ENCODE assay signal across 16 cellular contexts in genomic region chr9:93460689-93461413, GRCh38. TPM values are rescaled to one million over a fixed set of nuclear protein-coding genes. Genes with fewer than 3 reads are reported as not detected.
A peak's percentile ranks its signal among the peaks of the same experiment; 100 is the strongest.
DNase-seq lines count a peak whose midpoint lies in the region; ATAC-seq and TF ChIP-seq lines count a peak whose summit lies in the region.
"Had no signal": no experiment of that assay in that cellular context is flagged by ENCODE, and none has a peak within 500 bp of the region (broad histone marks: within the 10 kb centered on the region; RNA-seq: fewer than 3 reads in every experiment).

No MANE protein-coding gene starts in this region.

- peaks cover 18% of the 10 kb centered on the region for H4K20me1 ChIP-seq in GM23338 (replicated peaks; ENCODE audit: insufficient read depth)

- peaks cover 25% of the 10 kb centered on the region for H3K36me3 Mint-ChIP-seq in T-helper 1 cell treated with Interleukin-12 subunit alpha and Interleukin-12 subunit beta and Interleukin-4 antibody, amounts not matched to agents 30 μg/mL and 1 μg/mL, for 36 hours (ENCODE audit: low read depth)
- H3K36me3 Mint-ChIP-seq in GM23338 (ENCODE audit: low read depth), result peaks cover 5% of the 10 kb centered on the region; the same call in 1 of the 3 replicates
- peaks cover 52% of the 10 kb centered on the region for H3K36me3 Mint-ChIP-seq in activated CD8-positive, alpha-beta T cell treated with anti-CD3 and anti-CD28 coated beads for 36 hours (ENCODE audit: low read depth)

- H3K9me2 ChIP-seq in GM23338 (ENCODE audit: insufficient read depth), result no peaks in the 10 kb centered on the region

- DNase-seq in T-helper 1 cell, result no peak
- DNase-seq in GM23338 (ENCODE audit: low spot score), result no peak
- DNase-seq in activated CD8-positive, alpha-beta T cell treated with anti-CD3 and anti-CD28 coated beads for 36 hours, result no peak
- no peak for DNase-seq in NCI-H2171 treated with DMSO at 0.1 percent for 48 hours (lab: John Stamatoyannopoulos, UW)
- no peak for DNase-seq in substantia nigra (lab: John Stamatoyannopoulos, UW)
- DNase-seq in uterus, result no peak
- DNase-seq: 8988T, anterior cingulate cortex, glutamatergic neuron, H7, IMR-90, NCI-H2227 treated with DMSO at 0.1 percent for 48 hours, ovary, small intestine had no signal

- H3K36me3 ChIP-seq in GM23338 (ENCODE audit: insufficient read depth) (no peaks in the 10 kb centered on the region), mucosa of rectum (ENCODE audit: control insufficient read depth in 2 of 2, insufficient read depth in 2 of 2, low read length in 2 of 2) (peaks cover 0 to 3% of the 10 kb centered on the region in 2 donors), uterus (no peaks in the 10 kb centered on the region)
- H3K36me3 ChIP-seq: ovary had no signal

- peak overlapping the region; percentile 39 for H3K4me2 ChIP-seq in GM23338

- no peak for ATAC-seq in GM23338
- no peak for ATAC-seq in activated CD8-positive, alpha-beta T cell treated with anti-CD3 and anti-CD28 coated beads for 36 hours

- POLR2A ChIA-PET in activated CD8-positive, alpha-beta T cell treated with anti-CD3 and anti-CD28 coated beads for 36 hours (lab: Charles Lee), result interaction anchor here (1.8 kb wide), 1 partner anchor 10 kb away, joined by 7 read pairs; the partner anchor contains the start of gene FAM120A

- H3K4me3 Mint-ChIP-seq in T-helper 1 cell treated with Interleukin-12 subunit alpha and Interleukin-12 subunit beta and Interleukin-4 antibody, amounts not matched to agents 30 μg/mL and 1 μg/mL, for 36 hours, result no peak overlapping the region
- no peak overlapping the region for H3K4me3 Mint-ChIP-seq in GM23338
- no peak overlapping the region for H3K4me3 Mint-ChIP-seq in activated CD8-positive, alpha-beta T cell treated with anti-CD3 and anti-CD28 coated beads for 36 hours

- no peaks in the 10 kb centered on the region for H3F3A ChIP-seq in GM23338 (replicated peaks; ENCODE audit: low read depth)

- H3K27me3 Mint-ChIP-seq in T-helper 1 cell treated with Interleukin-12 subunit alpha and Interleukin-12 subunit beta and Interleukin-4 antibody, amounts not matched to agents 30 μg/mL and 1 μg/mL, for 36 hours (ENCODE audit: low read depth), result no peaks in the 10 kb centered on the region
- peaks cover 2% of the 10 kb centered on the region for H3K27me3 Mint-ChIP-seq in GM23338 (ENCODE audit: insufficient read depth, low read depth, poor library complexity)
- H3K27me3 Mint-ChIP-seq in activated CD8-positive, alpha-beta T cell treated with anti-CD3 and anti-CD28 coated beads for 36 hours, result no peaks in the 10 kb centered on the region

- H2AFZ ChIP-seq in GM23338, result no peak overlapping the region

- peaks cover 99% of the 10 kb centered on the region for H3K79me2 ChIP-seq in GM23338 (replicated peaks; ENCODE audit: insufficient read depth)

- peak overlapping the region; percentile 23 for H3K27ac Mint-ChIP-seq in T-helper 1 cell treated with Interleukin-12 subunit alpha and Interleukin-12 subunit beta and Interleukin-4 antibody, amounts not matched to agents 30 μg/mL and 1 μg/mL, for 36 hours
- H3K27ac Mint-ChIP-seq in GM23338, result peak overlapping the region; percentile 50; the same call in 1 of the 2 replicates
- peak overlapping the region; percentile 53 for H3K27ac Mint-ChIP-seq in activated CD8-positive, alpha-beta T cell treated with anti-CD3 and anti-CD28 coated beads for 36 hours

- no peak for TF ChIP-seq POLR2A in uterus (IDR thresholded peaks at IDR 0.05)

- H3K27ac ChIP-seq in GM23338 (ENCODE audit: low read depth) (0 out of 2 replicates have a peak overlapping the region, but pooled peaks have one; percentile 33), mucosa of rectum (ENCODE audit: low read depth in 2 of 2, low read length in 2 of 2) (peak overlapping the region; percentile 61 to 74), substantia nigra (ENCODE audit: low read depth, low read length, poor library complexity, severe bottlenecking) (no peak overlapping the region), uterus (no peak overlapping the region)
- H3K27ac ChIP-seq: ovary had no signal

- CTCF ChIA-PET in activated CD8-positive, alpha-beta T cell treated with anti-CD3 and anti-CD28 coated beads for 36 hours (lab: Charles Lee), result interaction anchor here (1.3 to 1.6 kb wide), 2 partner anchors 10 to 17 kb away, joined by 3 read pairs; no protein-coding TSS in a partner anchor

- no peak overlapping the region for H3K9ac ChIP-seq in mucosa of rectum (ENCODE audit: low read depth in 1 of 2, low read length in 2 of 2)

- H3K9me3 ChIP-seq in mucosa of rectum (ENCODE audit: control insufficient read depth in 2 of 2, low read length in 2 of 2), result no peaks in the 10 kb centered on the region
- H3K9me3 ChIP-seq in uterus, result no peaks in the 10 kb centered on the region
- H3K9me3 ChIP-seq: ovary had no signal

- TF ChIP-seq CTCF in GM23338 (conservative IDR thresholded peaks at IDR 0.05; ENCODE audit: low read depth in 2 of 2) (no peak), uterus (IDR thresholded peaks at IDR 0.05) (no peak)
- TF ChIP-seq CTCF in activated CD8-positive, alpha-beta T cell treated with anti-CD3 and anti-CD28 coated beads for 36 hours (IDR thresholded peaks at IDR 0.05), result no peak

- intact Hi-C loops in activated CD8-positive, alpha-beta T cell treated with anti-CD3 and anti-CD28 coated beads for 36 hours (cut with micrococcal nuclease), result no loop called here
- intact Hi-C loops in uterus (cut with DNase I; ENCODE audit: low total_unique reads), result no loop called here

- H3K9me3 Mint-ChIP-seq in T-helper 1 cell treated with Interleukin-12 subunit alpha and Interleukin-12 subunit beta and Interleukin-4 antibody, amounts not matched to agents 30 μg/mL and 1 μg/mL, for 36 hours, result no peaks in the 10 kb centered on the region
- no peaks in the 10 kb centered on the region for H3K9me3 Mint-ChIP-seq in GM23338
- no peaks in the 10 kb centered on the region for H3K9me3 Mint-ChIP-seq in activated CD8-positive, alpha-beta T cell treated with anti-CD3 and anti-CD28 coated beads for 36 hours

- peaks cover 76% of the 10 kb centered on the region for H3K4me1 Mint-ChIP-seq in T-helper 1 cell treated with Interleukin-12 subunit alpha and Interleukin-12 subunit beta and Interleukin-4 antibody, amounts not matched to agents 30 μg/mL and 1 μg/mL, for 36 hours (ENCODE audit: low read depth)
- peaks cover 75% of the 10 kb centered on the region for H3K4me1 Mint-ChIP-seq in GM23338
- H3K4me1 Mint-ChIP-seq in activated CD8-positive, alpha-beta T cell treated with anti-CD3 and anti-CD28 coated beads for 36 hours (ENCODE audit: low read depth), result peaks cover 85% of the 10 kb centered on the region

- H3K4me3 ChIP-seq in GM23338 (no peak overlapping the region), mucosa of rectum (ENCODE audit: low read length in 2 of 2) (no peak overlapping the region), uterus (no peak overlapping the region)
- H3K4me3 ChIP-seq: ovary had no signal

- H3K4me1 ChIP-seq in GM23338 (ENCODE audit: insufficient read depth) (peaks cover 66% of the 10 kb centered on the region), mucosa of rectum (ENCODE audit: control insufficient read depth in 2 of 2, insufficient read depth in 2 of 2, low read length in 2 of 2) (peaks cover 48 to 57% of the 10 kb centered on the region in 2 donors), uterus (peaks cover 0 to 5% of the 10 kb centered on the region in 2 donors)

- H3K27me3 ChIP-seq in GM23338 (ENCODE audit: insufficient read depth) (no peaks in the 10 kb centered on the region), mucosa of rectum (ENCODE audit: control insufficient read depth in 2 of 2, insufficient read depth in 2 of 2, low read length in 2 of 2) (no peaks in the 10 kb centered on the region), uterus (no peaks in the 10 kb centered on the region)
- H3K27me3 ChIP-seq: ovary had no signal

TF ChIP-seq in GM23338, 12 proteins besides CTCF, POLR2A, EP300 and RAD21 (continues in another document):
- TF ChIP-seq CREB1 (CRISPR knock-in tag; IDR thresholded peaks at IDR 0.05; ENCODE audit: low read depth) (no peak), ZNF114 (CRISPR knock-in tag; IDR thresholded peaks at IDR 0.05) (no peak), REST (IDR thresholded peaks at IDR 0.05; ENCODE audit: unreplicated experiment) (no peak), EZH2 (IDR thresholded peaks at IDR 0.05; ENCODE audit: low read depth, unreplicated experiment) (no peak), EZH2phosphoT487 (IDR thresholded peaks at IDR 0.05; ENCODE audit: unreplicated experiment) (no peak), NANOG (IDR thresholded peaks at IDR 0.05; ENCODE audit: borderline replicate concordance) (no peak)

RNA-seq across cellular contexts. Expression of gene FAM120AOS, which starts 7.5 kb away (rescaled TPM):
- total RNA-seq in GM23338 (2014; rRNA removed; shearing (Covaris generic)), result 38.1 and 40.4 TPM in 2 replicates
- polyA plus RNA-seq in GM23338 (2016; fragmentation: Nextera tagmentation; extraction: Ambion mirVana), result 27.5 and 31.5 TPM in 2 replicates
- 10 to 100 TPM; 32.8 to 36.4 TPM for total RNA-seq in activated CD8-positive, alpha-beta T cell treated with anti-CD3 and anti-CD28 coated beads for 36 hours
- total RNA-seq in uterus, result 10 to 100 TPM in 3 of 4 donors, 1 to 10 TPM in 1; 8.5 to 45.2 (median 39.1) TPM

RNA-seq across cellular contexts. Expression of gene FAM120A, which starts 9.4 kb away (rescaled TPM):
- total RNA-seq in GM23338 (2014; rRNA removed; shearing (Covaris generic)), result 47.9 and 52.5 TPM in 2 replicates
- polyA plus RNA-seq in GM23338 (2016; fragmentation: Nextera tagmentation; extraction: Ambion mirVana), result 28.2 and 29.9 TPM in 2 replicates
- 100 to 1,000 TPM; 121 to 125 TPM for total RNA-seq in activated CD8-positive, alpha-beta T cell treated with anti-CD3 and anti-CD28 coated beads for 36 hours
- 100 to 1,000 TPM in 2 of 4 donors, 10 to 100 TPM in 2; 36.8 to 110 (median 103) TPM for total RNA-seq in uterus

Comparison
In these comparisons a context has a peak if more than half of its experiments do, and no peak if none do; other contexts are left out.
1. H3K27ac ChIP-seq: peak in GM23338 (single experiment) and mucosa of rectum (2 of 2); none in substantia nigra (single experiment) and uterus (0 of 2).
2. Peak in every context shown above with its lines, with median percentiles within 50 percentile points of each other: H3K27ac Mint-ChIP-seq.